ENCODE assay signal across 27 cellular contexts in the genomic region with DNA sequence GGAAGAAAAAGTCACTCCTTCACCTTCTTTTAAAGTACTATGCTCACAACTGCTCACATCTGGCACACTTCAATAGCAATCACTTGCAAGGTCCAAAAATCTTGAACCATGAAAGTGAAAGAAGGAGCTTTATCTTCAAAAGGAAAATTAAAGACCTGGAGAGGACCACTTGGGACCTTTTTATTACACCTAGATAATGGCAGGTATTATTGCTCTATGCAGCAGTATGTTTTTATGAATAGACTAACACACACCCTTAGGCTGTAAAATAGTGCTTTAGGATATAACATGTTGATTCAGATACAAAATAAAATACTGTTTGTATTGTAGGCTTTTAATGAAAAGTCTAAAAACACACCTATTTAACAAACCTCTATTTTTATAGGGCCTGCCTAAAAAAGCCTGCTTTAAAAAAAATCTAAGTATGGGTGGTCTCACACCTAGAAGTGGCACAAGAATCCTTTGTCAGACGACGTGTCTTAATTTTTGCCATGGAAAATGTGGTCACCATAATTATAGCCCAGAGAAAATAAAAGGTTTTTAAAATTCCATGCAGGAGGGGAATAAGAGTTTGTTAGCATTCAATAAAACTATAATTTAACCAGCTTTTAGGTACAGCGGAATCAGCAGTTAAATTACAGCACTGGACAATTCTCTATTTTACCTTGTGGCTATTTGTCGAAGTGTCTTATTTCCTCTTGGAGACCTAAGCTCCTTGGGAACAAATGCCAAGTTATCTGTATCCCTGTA.
DNase-seq lines count a peak whose midpoint lies in the region; ATAC-seq, FAIRE-seq and TF ChIP-seq lines count a peak whose summit lies in the region.
"Had no signal": no experiment of that assay in that cellular context is flagged by ENCODE, and none has a peak within 500 bp of the region (broad histone marks: within the 10 kb centered on the region; RNA-seq: fewer than 3 reads in every experiment).

No MANE protein-coding gene starts in this region.

- ATAC-seq in psoas muscle = no peak
- no peak for ATAC-seq in GM19452 (IDR thresholded peaks at IDR 0.05; ENCODE audit: unreplicated experiment)
- no peak for ATAC-seq in GM18867 (IDR thresholded peaks at IDR 0.05; ENCODE audit: unreplicated experiment)
- ATAC-seq: left lobe of liver had no signal

- no peak for DNase-seq in activated CD4-positive, alpha-beta T cell treated with anti-CD3 and anti-CD28 coated beads, Interleukin-2, amount 10 ng/mL, durations not matched to agents 24 days and 14 days
- no peak for DNase-seq in activated CD4-positive, alpha-beta T cell treated with anti-CD3 and anti-CD28 coated beads, Interleukin-2, amount 50 U/mL, for 1 hour
- DNase-seq in D721Med (ENCODE audit: insufficient read length, low spot score) = no peak
- no peak for DNase-seq in activated T-helper 2 cell treated with anti-CD3 and anti-CD28 coated beads, Interferon-gamma antibody, Interleukin-2, Interleukin-4, amounts not matched to agents 10 μg/mL and 5 μg/mL and 100 μg/mL, durations not matched to agents 14 hours and 24 hours and 36 hours (ENCODE audit: low spot score)
- DNase-seq in psoas muscle = no peak
- no peak for DNase-seq in COR-L47 (lab: John Stamatoyannopoulos, UW)
- DNase-seq: activated effector memory CD4-positive, alpha-beta T cell treated with anti-CD3 and anti-CD28 coated beads, Interleukin-2, amount 50 U/mL, for 16 hours; amniotic stem cell; head of caudate nucleus; MM.1S; NCI-H1436 treated with DMSO at 0.1 percent for 48 hours; NCI-H226; NK-92 treated with Interleukin-12 subunit alpha and Interleukin-12 subunit beta, amount 100 ng/mL, for 24 hours; spleen; stimulated activated CD4-positive, alpha-beta T cell treated with anti-CD3 and anti-CD28 coated beads, Interleukin-4, amount 100 ng/mL, for 24 hours; substantia nigra; T-helper 2 cell; WERI-Rb-1 had no signal

- H3K27ac Mint-ChIP-seq in activated CD4-positive, alpha-beta T cell treated with anti-CD3 and anti-CD28 coated beads, Interleukin-2, amount 10 ng/mL, durations not matched to agents 24 days and 14 days = peak overlapping the region; percentile 43
- peak overlapping the region; percentile 4 for H3K27ac Mint-ChIP-seq in activated T-helper 2 cell treated with anti-CD3 and anti-CD28 coated beads, Interferon-gamma antibody, Interleukin-2, Interleukin-4, amounts not matched to agents 10 μg/mL and 5 μg/mL and 100 μg/mL, durations not matched to agents 14 hours and 24 hours and 36 hours

- 38 to 68% (median 40%) methylated on average over 4 of the region's 4 CpGs for WGBS in psoas muscle, 3 donors

- H3K27ac ChIP-seq in psoas muscle = peak overlapping the region; percentile 87
- H3K27ac ChIP-seq: neutrophil, SJSA1, WERI-Rb-1 had no signal

- TF ChIP-seq CTCF in D721Med (IDR thresholded peaks at IDR 0.05; ENCODE audit: insufficient read depth, missing control alignments) (no peak), psoas muscle (IDR thresholded peaks at IDR 0.05) (no peak)

- peaks cover 26% of the 10 kb centered on the region for H3K4me1 Mint-ChIP-seq in activated CD4-positive, alpha-beta T cell treated with anti-CD3 and anti-CD28 coated beads, Interleukin-2, amount 10 ng/mL, durations not matched to agents 24 days and 14 days
- H3K4me1 Mint-ChIP-seq in activated T-helper 2 cell treated with anti-CD3 and anti-CD28 coated beads, Interferon-gamma antibody, Interleukin-2, Interleukin-4, amounts not matched to agents 10 μg/mL and 5 μg/mL and 100 μg/mL, durations not matched to agents 14 hours and 24 hours and 36 hours (ENCODE audit: low read depth) = peaks cover 24% of the 10 kb centered on the region

- no peaks in the 10 kb centered on the region for H3K9me3 ChIP-seq in psoas muscle
- H3K9me3 ChIP-seq: neutrophil, SJSA1 had no signal

- peaks cover 23% of the 10 kb centered on the region for H3K36me3 Mint-ChIP-seq in activated CD4-positive, alpha-beta T cell treated with anti-CD3 and anti-CD28 coated beads, Interleukin-2, amount 10 ng/mL, durations not matched to agents 24 days and 14 days (ENCODE audit: low read depth)
- peaks cover 18% of the 10 kb centered on the region for H3K36me3 Mint-ChIP-seq in activated T-helper 2 cell treated with anti-CD3 and anti-CD28 coated beads, Interferon-gamma antibody, Interleukin-2, Interleukin-4, amounts not matched to agents 10 μg/mL and 5 μg/mL and 100 μg/mL, durations not matched to agents 14 hours and 24 hours and 36 hours (ENCODE audit: low read depth)

- FAIRE-seq in D721Med (lab: Jason Lieb, UNC) = peak; percentile 79
- FAIRE-seq: bronchial epithelial cell, endothelial cell of umbilical vein, H1, RCC 7860 had no signal

- H3K27me3 Mint-ChIP-seq in activated CD4-positive, alpha-beta T cell treated with anti-CD3 and anti-CD28 coated beads, Interleukin-2, amount 10 ng/mL, durations not matched to agents 24 days and 14 days = no peaks in the 10 kb centered on the region
- no peaks in the 10 kb centered on the region for H3K27me3 Mint-ChIP-seq in activated T-helper 2 cell treated with anti-CD3 and anti-CD28 coated beads, Interferon-gamma antibody, Interleukin-2, Interleukin-4, amounts not matched to agents 10 μg/mL and 5 μg/mL and 100 μg/mL, durations not matched to agents 14 hours and 24 hours and 36 hours (ENCODE audit: low read depth)

- H3K36me3 ChIP-seq in psoas muscle (ENCODE audit: insufficient read depth in 1 of 2, low read depth in 1 of 2) = no peaks in the 10 kb centered on the region
- H3K36me3 ChIP-seq: neutrophil, SJSA1, WERI-Rb-1 had no signal

- peaks cover 56% of the 10 kb centered on the region for H3K4me1 ChIP-seq in psoas muscle

- H3K27me3 ChIP-seq in psoas muscle (ENCODE audit: insufficient read depth in 3 of 3, low read length in 2 of 3) = no peaks in the 10 kb centered on the region
- H3K27me3 ChIP-seq: neutrophil, SJSA1, spleen had no signal

- no peak overlapping the region for H3K4me3 ChIP-seq in psoas muscle
- H3K4me3 ChIP-seq: SJSA1, spleen had no signal

- H3K4me3 Mint-ChIP-seq in activated CD4-positive, alpha-beta T cell treated with anti-CD3 and anti-CD28 coated beads, Interleukin-2, amount 10 ng/mL, durations not matched to agents 24 days and 14 days = no peak overlapping the region
- no peak overlapping the region for H3K4me3 Mint-ChIP-seq in activated T-helper 2 cell treated with anti-CD3 and anti-CD28 coated beads, Interferon-gamma antibody, Interleukin-2, Interleukin-4, amounts not matched to agents 10 μg/mL and 5 μg/mL and 100 μg/mL, durations not matched to agents 14 hours and 24 hours and 36 hours (ENCODE audit: low read depth)

- intact Hi-C loops in activated CD4-positive, alpha-beta T cell treated with anti-CD3 and anti-CD28 coated beads, Interleukin-2, amount 10 ng/mL, durations not matched to agents 24 days and 14 days (cut with micrococcal nuclease) = loop anchor here (1.0 to 2.0 kb wide), 2 partner anchors 7 to 15 kb away; no protein-coding TSS in a partner anchor
- intact Hi-C loops in activated T-helper 2 cell treated with anti-CD3 and anti-CD28 coated beads, Interferon-gamma antibody, Interleukin-2, Interleukin-4, amounts not matched to agents 10 μg/mL and 5 μg/mL and 100 μg/mL, durations not matched to agents 14 hours and 24 hours and 36 hours (cut with micrococcal nuclease) = no loop called here
- intact Hi-C loops in psoas muscle (cut with DNase I) = loop anchor here in 1 of 2 donors (5.0 kb wide), 1 partner anchor 42 kb away; no protein-coding TSS in a partner anchor

- no peaks in the 10 kb centered on the region for H3K9me3 Mint-ChIP-seq in activated CD4-positive, alpha-beta T cell treated with anti-CD3 and anti-CD28 coated beads, Interleukin-2, amount 10 ng/mL, durations not matched to agents 24 days and 14 days
- H3K9me3 Mint-ChIP-seq in activated T-helper 2 cell treated with anti-CD3 and anti-CD28 coated beads, Interferon-gamma antibody, Interleukin-2, Interleukin-4, amounts not matched to agents 10 μg/mL and 5 μg/mL and 100 μg/mL, durations not matched to agents 14 hours and 24 hours and 36 hours = no peaks in the 10 kb centered on the region
